10 cellular contexts compared by ENCODE assay signal in the genomic region with DNA sequence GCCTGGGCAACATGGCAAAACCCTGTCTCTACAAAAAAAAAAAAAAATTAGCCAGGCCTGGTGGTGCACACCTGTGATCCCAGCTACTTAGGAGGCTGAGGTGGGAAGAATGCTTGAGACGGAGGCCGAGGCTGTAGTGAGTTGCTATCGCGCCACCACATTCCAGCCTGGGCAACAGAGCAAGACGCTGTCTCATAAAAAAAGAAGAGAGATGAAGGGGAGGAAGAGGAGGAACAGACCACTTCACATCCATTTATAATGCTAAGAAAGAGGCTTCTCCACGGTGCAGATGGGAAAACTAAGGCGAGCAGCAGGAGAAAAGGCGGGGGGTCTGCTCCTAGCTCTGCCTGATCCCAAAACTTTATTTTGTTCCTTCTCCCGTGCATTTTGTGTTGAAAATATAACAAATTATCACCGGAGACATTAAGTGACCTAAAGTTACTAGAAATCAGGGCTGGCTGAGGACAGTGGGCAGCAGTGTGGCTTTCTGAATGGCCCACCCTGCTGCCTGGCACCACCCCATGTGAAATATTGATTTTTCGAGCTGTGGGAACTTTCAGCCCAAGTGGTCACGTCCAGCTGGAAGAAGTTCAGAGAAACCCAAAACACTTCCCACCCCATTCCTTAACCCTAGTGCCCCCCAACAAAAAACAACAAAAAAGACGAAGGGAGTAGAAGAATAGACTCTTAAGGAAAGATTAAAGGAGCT. TPM values are rescaled to one million over a fixed set of nuclear protein-coding genes. Genes with fewer than 3 reads are reported as not detected.
DNase-seq lines count a peak whose midpoint lies in the region; ATAC-seq and TF ChIP-seq lines count a peak whose summit lies in the region.
"Had no signal": no experiment of that assay in that cellular context is flagged by ENCODE, and none has a peak within 500 bp of the region (broad histone marks: within the 10 kb centered on the region; RNA-seq: fewer than 3 reads in every experiment).

No MANE protein-coding gene starts in this region.

- H3K9me3 ChIP-seq in DND-41 (ENCODE audit: insufficient read depth, low read length, severe bottlenecking) (no peaks in the 10 kb centered on the region), fibroblast of lung (ENCODE audit: control insufficient read depth, insufficient read depth, low read depth, low read length) (no peaks in the 10 kb centered on the region), skeletal muscle satellite cell (replicated peaks; ENCODE audit: low read length) (no peaks in the 10 kb centered on the region)

- H3K4me3 Mint-ChIP-seq in T-cell = peak overlapping the region; percentile 79 to 98 (median 80)

- H3K4me1 Mint-ChIP-seq in T-cell = peaks cover 91 to 94% (median 93%) of the 10 kb centered on the region in 3 donors

- ATAC-seq in DND-41 (ENCODE audit: insufficient read depth, low read depth) = no peak
- no peak for ATAC-seq in T-cell (replicated peaks in 1 of 4)
- ATAC-seq in HG02678 (IDR thresholded peaks at IDR 0.05; ENCODE audit: unreplicated experiment) = no peak

- no peak overlapping the region for H3K4me3 ChIP-seq in DND-41 (ENCODE audit: low read depth in 1 of 2, low read length in 2 of 2)
- H3K4me3 ChIP-seq in fibroblast of lung (replicated peaks in 1 of 4; ENCODE audit: control extremely low read depth in 1 of 4, insufficient read depth in 1 of 4, low read depth in 3 of 4, low read length in 4 of 4) = peak overlapping the region in 1 of 4 experiments; percentile 14
- no peak overlapping the region for H3K4me3 ChIP-seq in skeletal muscle satellite cell (ENCODE audit: low read length)

- DNase-seq in DND-41 (no peak), T-cell (no peak), fibroblast of lung (ENCODE audit: low read depth in 2 of 2) (no peak), hypothalamus (lab: John Stamatoyannopoulos, UW) (no peak), NCI-H510A (lab: John Stamatoyannopoulos, UW) (no peak), NCI-H2107 treated with DMSO at 0.1 percent for 48 hours (lab: John Stamatoyannopoulos, UW; ENCODE audit: unreplicated experiment) (no peak)
- DNase-seq: NCI-H2227 treated with DMSO at 0.1 percent for 48 hours, T1000 had no signal

- peaks cover 38% of the 10 kb centered on the region for H3K36me3 Mint-ChIP-seq in T-cell

- CTCF ChIA-PET in T-cell (lab: Charles Lee) = interaction anchor here in 1 of 2 donors (1.0 to 2.2 kb wide), 6 partner anchors 10 to 93 kb away, joined by 4 to 11 read pairs (median 6); a partner anchor contains a TSS

- H3K27ac ChIP-seq in DND-41 (ENCODE audit: low read length) (peak overlapping the region; percentile 60), fibroblast of lung (ENCODE audit: insufficient read depth, low read length) (peak overlapping the region; percentile 36)

- no peaks in the 10 kb centered on the region for H3K27me3 Mint-ChIP-seq in T-cell

- POLR2A ChIA-PET in T-cell (lab: Charles Lee) = interaction anchor here (0.5 to 7.1 kb wide), 10 partner anchors 14 to 730 kb away, joined by 3 to 64 read pairs (median 4); no protein-coding TSS in a partner anchor

- TF ChIP-seq CTCF in DND-41 (IDR thresholded peaks at IDR 0.05; ENCODE audit: borderline replicate concordance, extremely low read depth, low read length, poor library complexity, severe bottlenecking) (no peak), fibroblast of lung (conservative IDR thresholded peaks at IDR 0.05 in 1 of 2, IDR thresholded peaks at IDR 0.05 in 1 of 2; ENCODE audit: low read depth in 1 of 2, low read length in 2 of 2) (no peak)

- 0 out of 2 replicates have a peak overlapping the region, but pooled peaks have one; percentile 8 for H3K9ac ChIP-seq in DND-41 (ENCODE audit: low read depth, low read length)
- no peak overlapping the region for H3K9ac ChIP-seq in fibroblast of lung (ENCODE audit: insufficient read depth, low read length)
- H3K9ac ChIP-seq in skeletal muscle satellite cell (ENCODE audit: low read depth, low read length) = peak overlapping the region; percentile 45

- H3K79me2 ChIP-seq in DND-41 (ENCODE audit: insufficient read depth, low read length) (peaks cover 97% of the 10 kb centered on the region), fibroblast of lung (ENCODE audit: control insufficient read depth, insufficient read depth, low read length) (peaks cover 95% of the 10 kb centered on the region)

- no peaks in the 10 kb centered on the region for H3K9me3 Mint-ChIP-seq in T-cell

- H3K27ac Mint-ChIP-seq in T-cell = peak overlapping the region; percentile 99 to 100

- peaks cover 70% of the 10 kb centered on the region for H3K4me1 ChIP-seq in DND-41 (ENCODE audit: insufficient read depth, low read length)
- peaks cover 34% of the 10 kb centered on the region for H3K4me1 ChIP-seq in fibroblast of lung (ENCODE audit: control insufficient read depth, extremely low read depth, insufficient read depth, low read length)
- peaks cover 53% of the 10 kb centered on the region for H3K4me1 ChIP-seq in skeletal muscle satellite cell (ENCODE audit: control insufficient read depth, insufficient read depth, low read length)

- H3K4me2 ChIP-seq in DND-41 (ENCODE audit: insufficient read depth, low read length) (peak overlapping the region; percentile 25), fibroblast of lung (ENCODE audit: extremely low read depth, insufficient read depth, low read length) (peak overlapping the region; percentile 36), skeletal muscle satellite cell (ENCODE audit: low read length) (peak overlapping the region; percentile 27)

- no peaks in the 10 kb centered on the region for H3K27me3 ChIP-seq in DND-41 (ENCODE audit: insufficient read depth, low read length, poor library complexity)
- no peaks in the 10 kb centered on the region for H3K27me3 ChIP-seq in fibroblast of lung (ENCODE audit: control insufficient read depth, insufficient read depth, low read length)
- H3K27me3 ChIP-seq in skeletal muscle satellite cell (ENCODE audit: control insufficient read depth, insufficient read depth, low read length) = no peaks in the 10 kb centered on the region

- H4K20me1 ChIP-seq in DND-41 (ENCODE audit: insufficient read depth, low read length) = peaks cover 75% of the 10 kb centered on the region
- H4K20me1 ChIP-seq in fibroblast of lung (ENCODE audit: control insufficient read depth, extremely low read depth, insufficient read depth, low read length) = peaks cover 17% of the 10 kb centered on the region

- H3K36me3 ChIP-seq in DND-41 (ENCODE audit: insufficient read depth, low read length) = peaks cover 43% of the 10 kb centered on the region
- peaks cover 22% of the 10 kb centered on the region for H3K36me3 ChIP-seq in fibroblast of lung (ENCODE audit: control insufficient read depth, insufficient read depth, low read length)
- H3K36me3 ChIP-seq in skeletal muscle satellite cell (ENCODE audit: insufficient read depth, low read length) = peaks cover 70% of the 10 kb centered on the region

- H2AFZ ChIP-seq in DND-41 (ENCODE audit: low read depth, low read length) (no peak overlapping the region), fibroblast of lung (ENCODE audit: low read length) (no peak overlapping the region)

RNA-seq across cellular contexts. Expression of a gene that starts 9.5 kb away (rescaled TPM):
- total RNA-seq in T-cell = 1,000 to 10,000 TPM in 2 of 5 donors, 100 to 1,000 TPM in 3; 816 to 1,109 (median 896) TPM
- 562 and 796 TPM in 2 replicates for total RNA-seq in fibroblast of lung
- polyA plus RNA-seq in fibroblast of lung = 413 and 677 TPM in 2 replicates
- polyA plus RNA-seq in fibroblast of lung (2012) = 611 and 1,244 TPM in 2 replicates
- 1,141 and 2,569 TPM in 2 replicates for polyA minus RNA-seq in fibroblast of lung (ENCODE audit: low replicate concordance)
- total RNA-seq in skeletal muscle satellite cell (2012; rRNA removed) = 248 and 329 TPM in 2 replicates
